ENCODE assay signal across 28 cellular contexts in the genomic region with DNA sequence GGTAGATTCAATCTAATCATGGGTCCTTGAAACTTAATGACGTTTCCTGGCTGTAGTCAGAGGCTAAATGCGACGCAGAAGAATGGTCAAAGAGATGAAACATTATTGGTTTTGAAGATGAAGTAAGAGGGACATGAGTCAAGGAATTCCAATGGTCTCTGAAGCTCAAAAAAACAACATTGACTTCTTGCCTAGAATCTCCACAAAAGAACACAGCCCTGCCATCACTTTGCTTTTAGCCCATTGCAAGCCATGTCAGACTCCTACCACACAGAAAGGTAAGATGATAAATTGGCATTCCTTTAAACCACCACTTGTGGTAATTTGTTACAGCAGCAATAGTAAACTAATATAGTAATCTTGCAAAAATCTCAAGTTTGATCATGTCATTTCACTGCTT.
"Had no signal": no experiment of that assay in that cellular context is flagged by ENCODE, and none has a peak within 500 bp of the region (broad histone marks: within the 10 kb centered on the region; RNA-seq: fewer than 3 reads in every experiment).

No MANE protein-coding gene starts in this region.

- H3K4me1 ChIP-seq: left ventricle myocardium inferior, parathyroid adenoma, psoas muscle, right atrium auricular region, right lobe of liver, suprapubic skin, tibial artery, uterus had no signal

- H3K27ac Mint-ChIP-seq: mesothelial cell of epicardium; natural killer cell treated with Interleukin-12 subunit alpha and Interleukin-12 subunit beta and Interleukin-15 and Interleukin-18, amount 100 ng/mL, for 72 hours; stimulated activated naive B cell treated with anti-CD40 and anti-IgM and Interleukin-4, amounts not matched to agents 10 μg/mL and 1 μg/mL and 100 μg/mL, for 72 hours; type B pancreatic cell had no signal

- DNase-seq: head of caudate nucleus; hippocampal formation; left ventricle myocardium inferior; mesendoderm; mucosa of descending colon; naive thymus-derived CD4-positive, alpha-beta T cell; occipital lobe; psoas muscle; right lobe of liver; stimulated activated CD4-positive, alpha-beta T cell treated with anti-CD3 and anti-CD28 coated beads, Interleukin-12 subunit alpha, Interleukin-12 subunit beta, amount 100 ng/mL, for 4 hours; stimulated activated CD4-positive, alpha-beta T cell treated with anti-CD3 and anti-CD28 coated beads, Interleukin-15, amount 100 ng/mL, for 24 hours; stimulated activated CD4-positive, alpha-beta T cell treated with anti-CD3 and anti-CD28 coated beads, Interleukin-2, amount 100 ng/mL, for 24 hours; stimulated activated CD4-positive, alpha-beta T cell treated with anti-CD3 and anti-CD28 coated beads, Interleukin-4, amount 100 ng/mL, for 1 hour; stimulated activated naive B cell treated with anti-CD40 and anti-IgM and Interleukin-4, amounts not matched to agents 10 μg/mL and 1 μg/mL and 100 μg/mL, for 72 hours; stimulated activated naive CD8-positive, alpha-beta T cell treated with anti-CD3 and anti-CD28 coated beads, Interleukin-15, Interleukin-2, amounts not matched to agents 100 U/mL and 50 U/mL, for 24 hours; tibial artery; uterus had no signal

- H3K4me3 ChIP-seq: left ventricle myocardium inferior, lung, mucosa of descending colon, psoas muscle, right atrium auricular region, right lobe of liver, skin epidermis, suprapubic skin, thoracic aorta, tibial artery, uterus had no signal

- H2AFZ ChIP-seq: parathyroid adenoma had no signal

- H3K4me1 Mint-ChIP-seq: stimulated activated naive B cell treated with anti-CD40 and anti-IgM and Interleukin-4, amounts not matched to agents 10 μg/mL and 1 μg/mL and 100 μg/mL, for 72 hours had no signal

- H3K79me2 ChIP-seq: parathyroid adenoma had no signal

- H3K27me3 ChIP-seq: neutrophil, right atrium auricular region, right lobe of liver, suprapubic skin, tibial artery, uterus had no signal

- H3K27ac ChIP-seq: left ventricle myocardium inferior, neutrophil, parathyroid adenoma, psoas muscle, right atrium auricular region, right lobe of liver, skin epidermis, suprapubic skin, thoracic aorta, tibial artery, uterus had no signal

- H3K36me3 ChIP-seq: left ventricle myocardium inferior, neutrophil, right atrium auricular region, right lobe of liver, suprapubic skin, thoracic aorta, tibial artery, uterus had no signal

- H3K36me3 Mint-ChIP-seq: mesothelial cell of epicardium; natural killer cell treated with Interleukin-12 subunit alpha and Interleukin-12 subunit beta and Interleukin-15 and Interleukin-18, amount 100 ng/mL, for 72 hours; stimulated activated naive B cell treated with anti-CD40 and anti-IgM and Interleukin-4, amounts not matched to agents 10 μg/mL and 1 μg/mL and 100 μg/mL, for 72 hours; type B pancreatic cell had no signal

- ATAC-seq: mucosa of descending colon; naive thymus-derived CD4-positive, alpha-beta T cell; natural killer cell treated with Interleukin-12 subunit alpha and Interleukin-12 subunit beta and Interleukin-15 and Interleukin-18, amount 100 ng/mL, for 72 hours; psoas muscle; right lobe of liver; stimulated activated naive B cell treated with anti-CD40 and anti-IgM and Interleukin-4, amounts not matched to agents 10 μg/mL and 1 μg/mL and 100 μg/mL, for 72 hours; stimulated activated naive CD8-positive, alpha-beta T cell treated with anti-CD3 and anti-CD28 coated beads, Interleukin-15, Interleukin-2, amounts not matched to agents 100 U/mL and 50 U/mL, for 24 hours had no signal

- H3K9me3 ChIP-seq: left ventricle myocardium inferior, mucosa of descending colon, neutrophil, psoas muscle, right atrium auricular region, right lobe of liver, suprapubic skin, thoracic aorta, tibial artery, uterus had no signal

- H3K9ac ChIP-seq: parathyroid adenoma had no signal

- H3K27me3 Mint-ChIP-seq: natural killer cell treated with Interleukin-12 subunit alpha and Interleukin-12 subunit beta and Interleukin-15 and Interleukin-18, amount 100 ng/mL, for 72 hours had no signal

- H3K4me3 Mint-ChIP-seq: mesothelial cell of epicardium; natural killer cell treated with Interleukin-12 subunit alpha and Interleukin-12 subunit beta and Interleukin-15 and Interleukin-18, amount 100 ng/mL, for 72 hours; stimulated activated naive B cell treated with anti-CD40 and anti-IgM and Interleukin-4, amounts not matched to agents 10 μg/mL and 1 μg/mL and 100 μg/mL, for 72 hours; type B pancreatic cell had no signal

- FAIRE-seq: keratinocyte had no signal

- H3K9me3 Mint-ChIP-seq: stimulated activated naive B cell treated with anti-CD40 and anti-IgM and Interleukin-4, amounts not matched to agents 10 μg/mL and 1 μg/mL and 100 μg/mL, for 72 hours; type B pancreatic cell had no signal
